ENCODE assay signal across 14 cellular contexts in the genomic region with DNA sequence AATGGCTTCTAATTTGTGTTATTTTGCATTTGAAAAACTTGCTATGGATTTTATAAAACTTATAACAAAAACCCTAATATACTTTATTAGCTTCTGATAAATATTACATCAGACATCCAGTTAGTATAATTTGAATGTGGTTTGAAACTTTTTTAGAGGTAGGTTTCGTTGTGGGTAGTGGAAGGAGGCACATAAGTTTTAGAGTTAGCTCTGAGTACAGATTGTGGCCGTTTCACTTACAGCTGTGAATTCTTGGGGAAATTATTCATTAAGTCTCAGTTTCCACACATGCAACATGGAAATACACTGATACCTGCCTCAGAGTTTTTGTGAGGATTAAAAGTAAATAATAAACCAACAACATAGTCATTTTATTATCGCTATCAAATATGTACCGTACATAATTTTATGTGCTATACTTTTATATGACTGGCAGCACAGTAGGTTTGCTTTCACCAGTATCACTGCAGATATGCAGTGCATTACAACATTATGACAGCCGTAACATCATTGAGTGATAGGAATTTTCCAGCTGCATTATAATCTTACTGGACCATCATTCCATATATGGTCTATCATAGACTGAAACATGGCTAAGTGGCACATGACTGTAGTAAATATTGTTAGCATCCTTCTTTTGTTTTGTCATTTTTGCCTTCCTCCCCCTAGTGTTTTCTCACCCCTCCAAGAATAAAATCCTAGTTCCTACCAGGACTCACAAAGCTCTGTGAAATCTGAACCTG.
DNase-seq lines count a peak whose midpoint lies in the region; ATAC-seq, FAIRE-seq and TF ChIP-seq lines count a peak whose summit lies in the region.
"Had no signal": no experiment of that assay in that cellular context is flagged by ENCODE, and none has a peak within 500 bp of the region (broad histone marks: within the 10 kb centered on the region; RNA-seq: fewer than 3 reads in every experiment).

No MANE protein-coding gene starts in this region.

- 87 to 90% methylated on average over 5 of the region's 5 CpGs for WGBS in pancreas, 2 donors

- no peak for FAIRE-seq in pancreas (lab: Jason Lieb, UNC)

- ATAC-seq in GM18517 (IDR thresholded peaks at IDR 0.05; ENCODE audit: unreplicated experiment) = peak; percentile 68
- ATAC-seq in GM21447 (IDR thresholded peaks at IDR 0.05; ENCODE audit: unreplicated experiment) = peak; percentile 78
- ATAC-seq in HG03378 (IDR thresholded peaks at IDR 0.05; ENCODE audit: unreplicated experiment) = peak; percentile 83
- ATAC-seq in left colon = peak; percentile 26
- ATAC-seq in pancreas = no peak
- no peak for ATAC-seq in Right ventricle myocardium inferior

- DNase-seq in left colon (no peak), GDM1 (lab: John Stamatoyannopoulos, UW) (no peak), pancreas (no peak), SKM-1 treated with dmso at 0.1 percent for 144 hours (lab: John Stamatoyannopoulos, UW; ENCODE audit: unreplicated experiment) (no peak), Right ventricle myocardium inferior (ENCODE audit: missing footprints) (no peak)
- DNase-seq: DND-41; heart left ventricle; naive thymus-derived CD4-positive, alpha-beta T cell; NCI-H1694; stimulated activated CD4-positive, alpha-beta T cell treated with anti-CD3 and anti-CD28 coated beads, Interleukin-4, amount 100 ng/mL, for 24 hours had no signal

- TF ChIP-seq CTCF in pancreas (IDR thresholded peaks at IDR 0.05) = no peak

- intact Hi-C loops in left colon (cut with DNase I, micrococcal nuclease) = no loop called here
- intact Hi-C loops in pancreas (cut with DNase I) = no loop called here
- intact Hi-C loops in Right ventricle myocardium inferior (cut with DNase I) = no loop called here

- no peaks in the 10 kb centered on the region for H3K9me3 ChIP-seq in pancreas
- H3K9me3 ChIP-seq: HAP-1, heart left ventricle had no signal

- H3K27ac ChIP-seq in pancreas = no peak overlapping the region

- H3K36me3 ChIP-seq in pancreas = no peaks in the 10 kb centered on the region
- H3K36me3 ChIP-seq: HAP-1 had no signal

- no peaks in the 10 kb centered on the region for H3K27me3 ChIP-seq in pancreas
- H3K27me3 ChIP-seq: heart left ventricle had no signal

- no peaks in the 10 kb centered on the region for H3K4me1 ChIP-seq in pancreas
- H3K4me1 ChIP-seq: HAP-1 had no signal

- no peak overlapping the region for H3K4me3 ChIP-seq in pancreas
- H3K4me3 ChIP-seq: HAP-1 had no signal

Comparison
In these comparisons a context has a peak if more than half of its experiments do, and no peak if none do; other contexts are left out.
1. ATAC-seq: peak in GM18517 (single experiment), GM21447 (single experiment), HG03378 (single experiment) and left colon (single experiment); none in pancreas (0 of 4) and Right ventricle myocardium inferior (single experiment).